Comparison of ENCODE assay signal across 8 cellular contexts in the genomic region with DNA sequence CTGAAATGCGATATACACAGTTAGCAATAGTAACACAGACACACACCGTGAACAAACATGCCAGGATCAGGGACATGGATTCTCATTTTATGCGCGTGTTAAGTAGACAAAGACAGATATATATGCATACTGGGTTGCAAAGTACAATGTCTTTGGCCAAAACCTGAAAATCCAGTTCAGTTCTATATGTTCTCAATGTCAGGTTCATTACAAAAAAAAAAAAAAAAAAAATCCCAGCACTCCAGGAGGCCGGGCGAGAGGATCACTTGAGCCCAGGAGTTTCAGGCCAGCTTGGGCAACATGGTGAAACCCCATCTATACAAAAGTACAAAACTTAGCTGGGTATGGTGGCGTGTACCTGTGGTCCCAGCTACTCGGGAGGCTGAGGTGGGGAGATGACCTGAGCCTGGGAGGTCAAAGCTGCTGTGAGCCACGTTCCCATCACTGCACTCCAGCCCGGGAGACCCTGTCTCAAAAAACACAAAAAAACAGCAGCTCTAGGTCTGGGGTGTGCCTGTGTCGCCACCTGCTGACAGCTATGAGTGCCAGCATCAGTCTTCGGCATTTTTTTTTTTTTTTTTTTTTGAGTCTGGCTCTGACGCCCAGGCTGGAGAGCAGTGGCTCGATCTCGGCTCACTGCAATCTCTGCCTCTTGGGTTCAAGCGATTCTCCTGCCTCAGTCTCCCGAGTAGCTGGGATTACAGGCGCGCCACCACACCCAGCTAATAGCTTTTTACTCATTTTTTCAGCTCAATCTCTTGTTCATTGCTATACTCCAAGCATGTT. TPM values are rescaled to one million over a fixed set of nuclear protein-coding genes. Genes with fewer than 3 reads are reported as not detected.
DNase-seq lines count a peak whose midpoint lies in the region; ATAC-seq and TF ChIP-seq lines count a peak whose summit lies in the region.

No MANE protein-coding gene starts in this region.

- intact Hi-C loops in breast epithelium (cut with DNase I; ENCODE audit: low total_unique reads) = no loop called here

- no peak for TF ChIP-seq POLR2A in breast epithelium (IDR thresholded peaks at IDR 0.05)

- TF ChIP-seq CTCF in GM06990 (IDR thresholded peaks at IDR 0.05; ENCODE audit: insufficient read depth, low read length, poor library complexity, severe bottlenecking) = peak; percentile 88
- TF ChIP-seq CTCF in breast epithelium (IDR thresholded peaks at IDR 0.05) = peak; percentile 81 to 96 (median 91)
- TF ChIP-seq CTCF in kidney epithelial cell (IDR thresholded peaks at IDR 0.05; ENCODE audit: insufficient read depth, low read length, poor library complexity, severe bottlenecking) = peak; percentile 88

- no peak overlapping the region for H3K4me3 ChIP-seq in GM06990 (replicated peaks; ENCODE audit: low read depth, low read length)
- H3K4me3 ChIP-seq in breast epithelium = no peak overlapping the region
- H3K4me3 ChIP-seq in kidney epithelial cell (ENCODE audit: low read depth, low read length) = no peak overlapping the region

- DNase-seq in GM06990 (ENCODE audit: extremely low read depth, insufficient read length) (peak; percentile 50), NCI-H1105 treated with DMSO at 0.1 percent for 48 hours (lab: John Stamatoyannopoulos, UW) (peak; percentile 66), breast epithelium (ENCODE audit: low spot score in 2 of 2) (no peak), kidney epithelial cell (ENCODE audit: low read depth) (no peak), cortex of kidney (lab: John Stamatoyannopoulos, UW) (no peak)
- peak; percentile 32 for DNase-seq in T-helper 2 cell treated with Interferon-gamma antibody and Interleukin-4, amounts not matched to agents 5 μg/mL and 100 μg/mL, for 36 hours (ENCODE audit: low spot score)
- DNase-seq in stimulated activated CD4-positive, alpha-beta T cell treated with anti-CD3 and anti-CD28 coated beads, Interleukin-4, amount 100 ng/mL, for 1 hour = peak; percentile 53

- no peaks in the 10 kb centered on the region for H3K9me3 ChIP-seq in breast epithelium

- no peak for ATAC-seq in GM21423 (IDR thresholded peaks at IDR 0.05; ENCODE audit: unreplicated experiment)

- H3K9me3 Mint-ChIP-seq in T-helper 2 cell treated with Interferon-gamma antibody and Interleukin-4, amounts not matched to agents 5 μg/mL and 100 μg/mL, for 36 hours = no peaks in the 10 kb centered on the region

- no peaks in the 10 kb centered on the region for H3K4me1 ChIP-seq in breast epithelium

- no peak overlapping the region for H3K4me3 Mint-ChIP-seq in T-helper 2 cell treated with Interferon-gamma antibody and Interleukin-4, amounts not matched to agents 5 μg/mL and 100 μg/mL, for 36 hours

- peak overlapping the region; percentile 77 to 80 for H3K27ac ChIP-seq in breast epithelium

- H3K27me3 ChIP-seq in GM06990 (replicated peaks; ENCODE audit: control insufficient read depth, insufficient read depth, low read length) (no peaks in the 10 kb centered on the region), breast epithelium (no peaks in the 10 kb centered on the region), kidney epithelial cell (ENCODE audit: control insufficient read depth, insufficient read depth, low read length) (no peaks in the 10 kb centered on the region)

- no peaks in the 10 kb centered on the region for H3K4me1 Mint-ChIP-seq in T-helper 2 cell treated with Interferon-gamma antibody and Interleukin-4, amounts not matched to agents 5 μg/mL and 100 μg/mL, for 36 hours (ENCODE audit: low read depth)

- H3K27me3 Mint-ChIP-seq in T-helper 2 cell treated with Interferon-gamma antibody and Interleukin-4, amounts not matched to agents 5 μg/mL and 100 μg/mL, for 36 hours (ENCODE audit: low read depth) = no peaks in the 10 kb centered on the region

- peaks cover 27% of the 10 kb centered on the region for H3K36me3 Mint-ChIP-seq in T-helper 2 cell treated with Interferon-gamma antibody and Interleukin-4, amounts not matched to agents 5 μg/mL and 100 μg/mL, for 36 hours (ENCODE audit: low read depth)

- peaks cover 16% of the 10 kb centered on the region for H3K36me3 ChIP-seq in GM06990 (ENCODE audit: control insufficient read depth, insufficient read depth, low read length)
- peaks cover 3% of the 10 kb centered on the region for H3K36me3 ChIP-seq in breast epithelium
- peaks cover 3% of the 10 kb centered on the region for H3K36me3 ChIP-seq in kidney epithelial cell (ENCODE audit: control insufficient read depth, insufficient read depth, low read length)

- no peak overlapping the region for H3K27ac Mint-ChIP-seq in T-helper 2 cell treated with Interferon-gamma antibody and Interleukin-4, amounts not matched to agents 5 μg/mL and 100 μg/mL, for 36 hours

RNA-seq across cellular contexts. Expression of a gene that starts 10.3 kb away (rescaled TPM):
- total RNA-seq in breast epithelium = 100 to 1,000 TPM in 2 of 3 donors, 10 to 100 TPM in 1; 63.1 to 108 (median 101) TPM
- total RNA-seq in kidney epithelial cell = 157 and 198 TPM in 2 replicates

RNA-seq across cellular contexts. Expression of a gene that starts 20.4 kb away (rescaled TPM):
- total RNA-seq in breast epithelium = 10 to 100 TPM; 44.8 to 61.9 (median 60.3) TPM
- total RNA-seq in kidney epithelial cell = 30.9 and 31.6 TPM in 2 replicates

RNA-seq across cellular contexts. Expression of a gene that starts 52.0 kb away (rescaled TPM):
- total RNA-seq in breast epithelium = 100 to 1,000 TPM; 121 to 146 (median 121) TPM
- total RNA-seq in kidney epithelial cell = 192 and 213 TPM in 2 replicates

Comparison
In these comparisons a context has a peak if more than half of its experiments do, and no peak if none do; other contexts are left out.
1. DNase-seq: peak in GM06990 (single experiment), NCI-H1105 treated with DMSO at 0.1 percent for 48 hours (single experiment), T-helper 2 cell treated with Interferon-gamma antibody and Interleukin-4, amounts not matched to agents 5 μg/mL and 100 μg/mL, for 36 hours (single experiment) and stimulated activated CD4-positive, alpha-beta T cell treated with anti-CD3 and anti-CD28 coated beads, Interleukin-4, amount 100 ng/mL, for 1 hour (single experiment); none in breast epithelium (0 of 2), kidney epithelial cell (single experiment) and cortex of kidney (single experiment).
2. Peak in every context shown above with its lines, with median percentiles within 50 percentile points of each other: CTCF ChIP-seq.